ENCODE assay signal across 8 cellular contexts in the genomic region with DNA sequence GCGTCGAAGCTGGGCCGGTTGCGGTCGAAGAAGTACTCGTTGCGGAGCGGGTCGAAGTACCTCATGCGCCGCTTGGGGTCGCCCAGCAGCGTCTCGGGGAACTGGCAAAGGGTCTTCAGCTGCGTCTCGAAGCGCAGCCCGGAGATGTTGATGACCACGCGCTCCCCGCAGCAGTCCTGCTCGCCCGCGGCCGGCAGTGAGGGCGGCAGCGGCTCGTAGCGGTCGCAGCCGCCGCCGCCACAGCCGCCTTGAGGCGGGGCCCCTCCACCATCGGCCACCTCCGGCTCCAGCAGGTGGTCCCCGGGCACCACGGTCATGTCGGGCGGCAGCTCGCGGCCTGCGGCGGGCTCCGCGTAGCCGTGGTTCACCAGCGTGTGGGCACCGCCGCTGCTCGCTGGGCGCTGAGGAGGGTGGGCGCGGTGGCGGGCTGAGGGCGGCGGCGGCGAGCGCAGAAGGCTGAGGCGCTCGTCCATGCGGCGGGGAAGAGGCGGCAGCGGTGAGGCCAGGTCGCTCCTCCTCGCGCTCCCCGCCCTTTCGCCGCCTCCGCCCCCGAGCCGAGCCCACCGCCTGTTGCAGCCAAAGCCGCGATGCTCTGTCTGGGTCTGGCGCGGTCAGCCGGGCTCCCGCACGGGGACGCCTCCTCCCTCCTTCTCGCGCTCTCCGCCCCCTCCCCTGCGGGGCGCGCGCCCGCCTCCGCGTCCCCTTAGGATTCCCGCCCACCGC. TPM values are rescaled to one million over a fixed set of nuclear protein-coding genes. Genes with fewer than 3 reads are reported as not detected.
DNase-seq lines count a peak whose midpoint lies in the region; ATAC-seq, FAIRE-seq and TF ChIP-seq lines count a peak whose summit lies in the region.

A gene (minus strand): TSS at position 604 of the 723 bp plus-strand sequence. CDS start 131 bp downstream, at position 473.

- no peak within 1 kb of the TSS for H3K9ac ChIP-seq in SK-N-MC (ENCODE audit: insufficient read length)
- no peak within 1 kb of the TSS for H3K9ac ChIP-seq in kidney (ENCODE audit: low read length in 2 of 2)

- intact Hi-C loops in CD4-positive, alpha-beta T cell (cut with DNase I, micrococcal nuclease), result loop anchor here (2.0 to 10.0 kb wide), 4 partner anchors 18 to 470 kb away; a partner anchor contains a TSS
- intact Hi-C loops in kidney (cut with DNase I), result no loop called here

- H3K4me3 ChIP-seq in SK-N-MC, result peak within 1 kb of the TSS; percentile 18; the same call in 1 of the 2 replicates
- peak within 1 kb of the TSS in 1 of 2 donors; percentile 21 for H3K4me3 ChIP-seq in kidney (ENCODE audit: low read length in 2 of 2)

- H3K27me3 ChIP-seq in CD4-positive, alpha-beta T cell (ENCODE audit: control insufficient read depth, insufficient read depth, low read length), result no peaks in the 10 kb centered on the region

- H3K9me3 ChIP-seq in CD4-positive, alpha-beta T cell (ENCODE audit: control insufficient read depth, low read length), result no peaks in the 10 kb centered on the region
- H3K9me3 ChIP-seq in SK-N-MC (ENCODE audit: low read depth, low read length), result no peaks in the 10 kb centered on the region
- no peaks in the 10 kb centered on the region for H3K9me3 ChIP-seq in kidney (ENCODE audit: control insufficient read depth in 1 of 2, low read length in 2 of 2)

- peak; percentile 45 to 76 (median 56) for DNase-seq in CD4-positive, alpha-beta T cell
- DNase-seq in SK-N-MC (ENCODE audit: low read depth, low spot score) (no peak), kidney (peak; percentile 81)
- peak; percentile 12 for DNase-seq in activated naive CD8-positive, alpha-beta T cell treated with anti-CD3 and anti-CD28 coated beads, Interleukin-2, amount 50 U/mL, for 16 hours (ENCODE audit: low read depth, low spot score)
- DNase-seq in stimulated activated CD4-positive, alpha-beta T cell treated with anti-CD3 and anti-CD28 coated beads, Interleukin-2, amount 100 ng/mL, for 24 hours, result peak; percentile 61 to 73

- TF ChIP-seq CTCF in CD4-positive, alpha-beta T cell (IDR thresholded peaks at IDR 0.05), result peak; percentile 49
- TF ChIP-seq CTCF in kidney (IDR thresholded peaks at IDR 0.05; ENCODE audit: borderline replicate concordance, extremely low read depth, insufficient read depth), result no peak

- no peaks in the 10 kb centered on the region for H3K27me3 Mint-ChIP-seq in CD4-positive, alpha-beta T cell

- no peaks in the 10 kb centered on the region for H3K9me3 Mint-ChIP-seq in CD4-positive, alpha-beta T cell

- H3K4me1 Mint-ChIP-seq in CD4-positive, alpha-beta T cell (ENCODE audit: low read depth), result peaks cover 59% of the 10 kb centered on the region

- H3K36me3 ChIP-seq in SK-N-MC (ENCODE audit: insufficient read depth, low read length) (no peaks in the 10 kb centered on the region), kidney (ENCODE audit: control insufficient read depth in 1 of 2, insufficient read depth in 2 of 2, low read length in 2 of 2) (no peaks in the 10 kb centered on the region)

- peak; percentile 25 for ATAC-seq in CD4-positive, alpha-beta T cell (ENCODE audit: poor library complexity)
- ATAC-seq in HG02610 (IDR thresholded peaks at IDR 0.05; ENCODE audit: unreplicated experiment), result peak; percentile 37
- ATAC-seq in GM21423 (IDR thresholded peaks at IDR 0.05; ENCODE audit: unreplicated experiment), result no peak
- no peak for ATAC-seq in GM21515 (IDR thresholded peaks at IDR 0.05; ENCODE audit: unreplicated experiment)

- peak within 1 kb of the TSS; percentile 93 for H3K27ac ChIP-seq in CD4-positive, alpha-beta T cell (ENCODE audit: low read depth, low read length)
- no peak within 1 kb of the TSS for H3K27ac ChIP-seq in SK-N-MC
- no peak within 1 kb of the TSS for H3K27ac ChIP-seq in kidney (ENCODE audit: low read depth in 2 of 2, low read length in 2 of 2)

- H3K27ac Mint-ChIP-seq in CD4-positive, alpha-beta T cell, result peak within 1 kb of the TSS; percentile 73

- POLR2A ChIA-PET in CD4-positive, alpha-beta T cell (lab: Charles Lee), result interaction anchor here (0.7 to 5.0 kb wide), 15 partner anchors 11 to 544 kb away, joined by 3 to 94 read pairs (median 13); a partner anchor contains a TSS

- H3K36me3 Mint-ChIP-seq in CD4-positive, alpha-beta T cell (ENCODE audit: low read depth), result peaks cover 49% of the 10 kb centered on the region

- CTCF ChIA-PET in CD4-positive, alpha-beta T cell (lab: Charles Lee), result interaction anchor here (0.8 to 3.1 kb wide), 10 partner anchors 11 to 109 kb away, joined by 3 to 25 read pairs (median 4); no protein-coding TSS in a partner anchor

- FAIRE-seq in kidney (lab: Jason Lieb, UNC), result no peak

- peak within 1 kb of the TSS; percentile 90 for H3K4me3 Mint-ChIP-seq in CD4-positive, alpha-beta T cell

- H3K4me1 ChIP-seq in kidney (ENCODE audit: control insufficient read depth in 1 of 2, insufficient read depth in 1 of 2, low read depth in 1 of 2, low read length in 2 of 2), result no peaks in the 10 kb centered on the region

RNA-seq across cellular contexts. Expression of the gene that starts here (rescaled TPM):
- total RNA-seq in CD4-positive, alpha-beta T cell, result 100 to 1,000 TPM; 112 to 118 TPM
- total RNA-seq in kidney, result 6.7 TPM
- polyA plus RNA-seq in kidney (ENCODE audit: insufficient read depth, low read depth, low replicate concordance), result not detected

Comparison
In these comparisons a context has a peak if more than half of its experiments do, and no peak if none do; other contexts are left out.
1. RNA of the gene that starts here (total RNA-seq): 112 to 118 TPM in CD4-positive, alpha-beta T cell; 6.7 TPM in kidney (single experiment); every median in the first group is over 10 times any median in the second.
2. ATAC-seq: peak in CD4-positive, alpha-beta T cell (single experiment) and HG02610 (single experiment); none in GM21423 (single experiment) and GM21515 (single experiment).